ENCODE assay signal across 8 cellular contexts in genomic region chr6:111872521-111873177, GRCh38. TPM values are rescaled to one million over a fixed set of nuclear protein-coding genes. Genes with fewer than 3 reads are reported as not detected.
DNase-seq lines count a peak whose midpoint lies in the region; ATAC-seq, FAIRE-seq and TF ChIP-seq lines count a peak whose summit lies in the region.

No MANE protein-coding gene starts in this region.

- peak overlapping the region; percentile 70 for H3K9ac ChIP-seq in endothelial cell of umbilical vein (replicated peaks; ENCODE audit: extremely low read depth, insufficient read depth, low read length)

- peak overlapping the region; percentile 2 for H2AFZ ChIP-seq in endothelial cell of umbilical vein (ENCODE audit: low read depth, low read length)

- TF ChIP-seq POLR2A in NB4 (IDR thresholded peaks at IDR 0.05; ENCODE audit: extremely low read depth, insufficient read length) (no peak), endothelial cell of umbilical vein (IDR thresholded peaks at IDR 0.05; ENCODE audit: low read depth, low read length) (peak; percentile 46)

- no peaks in the 10 kb centered on the region for H3K36me3 ChIP-seq in H7 (replicated peaks; ENCODE audit: control insufficient read depth, insufficient read depth, low read length)
- no peaks in the 10 kb centered on the region for H3K36me3 ChIP-seq in endothelial cell of umbilical vein (ENCODE audit: control insufficient read depth in 2 of 2, extremely low read depth in 1 of 2, insufficient read depth in 2 of 2, low read length in 2 of 2)
- H3K36me3 ChIP-seq in muscle layer of duodenum (ENCODE audit: control insufficient read depth in 1 of 2, insufficient read depth in 2 of 2, low read length in 2 of 2): no peaks in the 10 kb centered on the region

- DNase-seq in ELR (ENCODE audit: low read depth) (peak; percentile 54), H7 (peak; percentile 83), NB4 (ENCODE audit: low read depth) (peak; percentile 79), endothelial cell of umbilical vein (ENCODE audit: low read depth, low spot score) (peak; percentile 35), AML-193 (lab: John Stamatoyannopoulos, UW) (no peak)
- DNase-seq in activated CD8-positive, alpha-beta memory T cell treated with anti-CD3 and anti-CD28 coated beads for 4 hours (ENCODE audit: low read depth in 2 of 2): peak; percentile 53 to 57
- peak; percentile 34 for DNase-seq in stimulated activated naive B cell treated with anti-CD40 and anti-IgM and Interleukin-4, amounts not matched to agents 10 μg/mL and 1 μg/mL and 100 μg/mL, for 72 hours

- peaks cover 4% of the 10 kb centered on the region; the same call in 1 of the 2 replicates for H3K27me3 ChIP-seq in H7 (ENCODE audit: control insufficient read depth, insufficient read depth, low read length)
- no peaks in the 10 kb centered on the region for H3K27me3 ChIP-seq in endothelial cell of umbilical vein (ENCODE audit: control insufficient read depth in 2 of 2, insufficient read depth in 2 of 2, low read length in 2 of 2)
- H3K27me3 ChIP-seq in muscle layer of duodenum (ENCODE audit: low read depth, low read length): no peaks in the 10 kb centered on the region

- H3K9me3 ChIP-seq in endothelial cell of umbilical vein (replicated peaks; ENCODE audit: control insufficient read depth, insufficient read depth, low read length) (no peaks in the 10 kb centered on the region), muscle layer of duodenum (ENCODE audit: control insufficient read depth in 1 of 2, low read length in 2 of 2) (no peaks in the 10 kb centered on the region)

- peak overlapping the region; percentile 63 for H3K4me3 ChIP-seq in H7 (ENCODE audit: insufficient read depth, low read depth, low read length)
- H3K4me3 ChIP-seq in NB4 (ENCODE audit: low read depth, low read length): peak overlapping the region; percentile 41
- peak overlapping the region; percentile 67 to 96 (median 74) for H3K4me3 ChIP-seq in endothelial cell of umbilical vein (replicated peaks in 1 of 3; ENCODE audit: insufficient read depth in 1 of 3, low read depth in 1 of 3, low read length in 3 of 3)
- H3K4me3 ChIP-seq in muscle layer of duodenum (ENCODE audit: low read depth in 1 of 2, low read length in 2 of 2): peak overlapping the region; percentile 68 to 88

- POLR2A ChIA-PET in endothelial cell of umbilical vein (lab: Charles Lee): no interaction called here

- H3K27ac ChIP-seq in endothelial cell of umbilical vein (ENCODE audit: insufficient read depth, low read depth, low read length) (peak overlapping the region; percentile 53), muscle layer of duodenum (ENCODE audit: low read length) (no peak overlapping the region)

- H3K9me1 ChIP-seq in endothelial cell of umbilical vein (replicated peaks; ENCODE audit: control insufficient read depth, extremely low read depth, insufficient read depth, low read length): no peaks in the 10 kb centered on the region

- CTCF ChIA-PET in endothelial cell of umbilical vein (lab: Charles Lee): interaction anchor here (0.9 to 2.0 kb wide), 11 partner anchors 8 to 171 kb away, joined by 3 to 12 read pairs (median 4); no protein-coding TSS in a partner anchor

- intact Hi-C loops in endothelial cell of umbilical vein (cut with micrococcal nuclease): loop anchor here (1.0 to 5.0 kb wide), 7 partner anchors 52 to 390 kb away; partner anchors contain the start of gene REV3L

- peaks cover 20 to 40% of the 10 kb centered on the region in 2 donors for H3K4me1 Mint-ChIP-seq in stimulated activated naive B cell treated with anti-CD40 and anti-IgM and Interleukin-4, amounts not matched to agents 10 μg/mL and 1 μg/mL and 100 μg/mL, for 72 hours

- H4K20me1 ChIP-seq in endothelial cell of umbilical vein (replicated peaks; ENCODE audit: control insufficient read depth, extremely low read depth, insufficient read depth, low read length): peaks cover 8% of the 10 kb centered on the region

- H3K36me3 Mint-ChIP-seq in stimulated activated naive B cell treated with anti-CD40 and anti-IgM and Interleukin-4, amounts not matched to agents 10 μg/mL and 1 μg/mL and 100 μg/mL, for 72 hours: peaks cover 11 to 18% of the 10 kb centered on the region in 2 donors

- peaks cover 50% of the 10 kb centered on the region for H3K79me2 ChIP-seq in endothelial cell of umbilical vein (ENCODE audit: control insufficient read depth, insufficient read depth, low read length)

- ATAC-seq in stimulated activated naive B cell treated with anti-CD40 and anti-IgM and Interleukin-4, amounts not matched to agents 10 μg/mL and 1 μg/mL and 100 μg/mL, for 72 hours (replicated peaks): peak; percentile 19 to 22

- H3K27ac Mint-ChIP-seq in stimulated activated naive B cell treated with anti-CD40 and anti-IgM and Interleukin-4, amounts not matched to agents 10 μg/mL and 1 μg/mL and 100 μg/mL, for 72 hours: peak overlapping the region; percentile 59

- H3K4me3 Mint-ChIP-seq in stimulated activated naive B cell treated with anti-CD40 and anti-IgM and Interleukin-4, amounts not matched to agents 10 μg/mL and 1 μg/mL and 100 μg/mL, for 72 hours: peak overlapping the region; percentile 85 to 88

- no peaks in the 10 kb centered on the region for H3K27me3 Mint-ChIP-seq in stimulated activated naive B cell treated with anti-CD40 and anti-IgM and Interleukin-4, amounts not matched to agents 10 μg/mL and 1 μg/mL and 100 μg/mL, for 72 hours

- TF ChIP-seq CTCF in NB4 (IDR thresholded peaks at IDR 0.05; ENCODE audit: low read depth, low read length) (no peak), endothelial cell of umbilical vein (IDR thresholded peaks at IDR 0.05; ENCODE audit: extremely low read depth in 1 of 2, insufficient read depth in 1 of 2, low read depth in 1 of 2, low read length in 2 of 2) (peak in 1 of 2 donors; percentile 15)

- H3K4me2 ChIP-seq in endothelial cell of umbilical vein (ENCODE audit: insufficient read depth, low read length): no peak overlapping the region

- BruUV-seq in endothelial cell of umbilical vein (replicated peaks; lab: Mats Ljungman, UMichigan): no TSS peak

- H3K4me1 ChIP-seq in endothelial cell of umbilical vein (ENCODE audit: control insufficient read depth, extremely low read depth, insufficient read depth, low read length) (peaks cover 30% of the 10 kb centered on the region), muscle layer of duodenum (ENCODE audit: control insufficient read depth in 1 of 2, insufficient read depth in 2 of 2, low read length in 2 of 2) (peaks cover 0 to 6% of the 10 kb centered on the region in 2 donors)

- peaks cover 0 to 3% of the 10 kb centered on the region in 2 donors for H3K9me3 Mint-ChIP-seq in stimulated activated naive B cell treated with anti-CD40 and anti-IgM and Interleukin-4, amounts not matched to agents 10 μg/mL and 1 μg/mL and 100 μg/mL, for 72 hours

- FAIRE-seq in endothelial cell of umbilical vein (lab: Jason Lieb, UNC): no peak

- dilution Hi-C loops in endothelial cell of umbilical vein (cut with MboI; ENCODE audit: extremely low pct_ligation_motif_present, low sequenced_read_pairs): no loop called here

TF ChIP-seq in endothelial cell of umbilical vein, 7 proteins besides CTCF, POLR2A, EP300 and RAD21:
- no peak for TF ChIP-seq FOS (IDR thresholded peaks at IDR 0.05; ENCODE audit: borderline replicate concordance, insufficient read depth, low read length)
- TF ChIP-seq EZH2 (IDR thresholded peaks at IDR 0.05; ENCODE audit: borderline replicate concordance, low read depth, low read length, severe bottlenecking): no peak
- peak; percentile 30 for TF ChIP-seq POLR2AphosphoS5 (IDR thresholded peaks at IDR 0.05; ENCODE audit: insufficient read depth, low read depth, low read length)
- no peak for TF ChIP-seq GATA2 (IDR thresholded peaks at IDR 0.05; ENCODE audit: insufficient read depth, insufficient read length, low read depth, low read length)
- TF ChIP-seq MAX (IDR thresholded peaks at IDR 0.05; ENCODE audit: insufficient read depth, insufficient read length): no peak
- TF ChIP-seq JUN (IDR thresholded peaks at IDR 0.05; ENCODE audit: borderline replicate concordance, insufficient read depth, insufficient read length, low read depth): no peak
TF ChIP-seq in endothelial cell of umbilical vein: peak in this region for 1.

RNA-seq across cellular contexts. Expression of gene FYN, which starts 0.6 kb away (rescaled TPM):
- 45.4 and 85.7 TPM in 2 replicates for total RNA-seq in H7 (2014; rRNA removed; shearing (Covaris generic))
- 143 and 151 TPM in 2 replicates for total RNA-seq in endothelial cell of umbilical vein
- polyA plus RNA-seq in endothelial cell of umbilical vein: 59.2 and 69.0 TPM in 2 replicates
- 64.4 and 72.7 TPM in 2 replicates for polyA plus RNA-seq in endothelial cell of umbilical vein (2011; cell fraction: cytosol; rRNA removed)
- polyA plus RNA-seq in endothelial cell of umbilical vein (2011; cell fraction: nucleus; rRNA removed): 171 and 177 TPM in 2 replicates
- 88.2 and 93.3 TPM in 2 replicates for polyA plus RNA-seq in endothelial cell of umbilical vein (2012)
- 96.4 and 114 TPM in 2 replicates for polyA minus RNA-seq in endothelial cell of umbilical vein
- 35.5 TPM for polyA minus RNA-seq in endothelial cell of umbilical vein (2011; cell fraction: cytosol; rRNA and poly(A)+ RNA removed)
- 131 and 165 TPM in 2 replicates for polyA minus RNA-seq in endothelial cell of umbilical vein (2011; cell fraction: nucleus; rRNA and poly(A)+ RNA removed)

Comparison
In these comparisons a context has a peak if more than half of its experiments do, and no peak if none do; other contexts are left out.
1. DNase-seq: peak in ELR (single experiment), H7 (single experiment), NB4 (single experiment), activated CD8-positive, alpha-beta memory T cell treated with anti-CD3 and anti-CD28 coated beads for 4 hours (2 of 2), endothelial cell of umbilical vein (single experiment) and stimulated activated naive B cell treated with anti-CD40 and anti-IgM and Interleukin-4, amounts not matched to agents 10 μg/mL and 1 μg/mL and 100 μg/mL, for 72 hours (single experiment); none in AML-193 (0 of 2).
2. Peak in every context shown above with its lines, with median percentiles within 50 percentile points of each other: H3K4me3 ChIP-seq.